Comparison of ENCODE assay signal across 23 cellular contexts in genomic region chr19:58237324-58237723, GRCh38.
"Had no signal": no experiment of that assay in that cellular context is flagged by ENCODE, and none has a peak within 500 bp of the region (broad histone marks: within the 10 kb centered on the region; RNA-seq: fewer than 3 reads in every experiment).

No MANE protein-coding gene starts in this region.

- ATAC-seq: Panc1, PC-3, Right ventricle myocardium inferior had no signal

- H3K4me1 ChIP-seq: SJSA1 had no signal

- H3K4me3 ChIP-seq: MG63, SJSA1, SK-N-MC had no signal

- DNase-seq: Karpas-422, KG1, MG63, NCI-H1092, NCI-H1105 treated with DMSO at 0.1 percent for 48 hours, NCI-H1436, NCI-H187, NCI-H2029, NCI-H2081 treated with DMSO at 0.1 percent for 48 hours, NCI-H2171, NCI-H226, NCI-H446, NCI-H510A, NCI-H524 treated with DMSO at 0.1 percent for 48 hours, NCI-H69, NCI-H774, PC-3, SIG-M5 had no signal

- H3K27ac ChIP-seq: RWPE1, SJSA1, SK-N-MC had no signal

- H3K27me3 ChIP-seq: MG63, SJSA1 had no signal
